In genomic region chr17:49076575-49077384, GRCh38 we compare ENCODE assay signal across 18 cellular contexts. TPM values are rescaled to one million over a fixed set of nuclear protein-coding genes. Genes with fewer than 3 reads are reported as not detected.
A peak's percentile ranks its signal among the peaks of the same experiment; 100 is the strongest.
DNase-seq lines count a peak whose midpoint lies in the region; ATAC-seq, FAIRE-seq and TF ChIP-seq lines count a peak whose summit lies in the region.
"Had no signal": no experiment of that assay in that cellular context is flagged by ENCODE, and none has a peak within 500 bp of the region (broad histone marks: within the 10 kb centered on the region; RNA-seq: fewer than 3 reads in every experiment).

No MANE protein-coding gene starts in this region.

- H3K4me2 ChIP-seq in astrocyte (ENCODE audit: low read length), result peak overlapping the region; percentile 70

- no peak overlapping the region for H3K9ac ChIP-seq in astrocyte (ENCODE audit: low read length)

- H3K9me3 Mint-ChIP-seq in astrocyte (ENCODE audit: unreplicated experiment), result peaks cover 2% of the 10 kb centered on the region
- H3K9me3 Mint-ChIP-seq in Caco-2 (ENCODE audit: unreplicated experiment), result peaks cover 10% of the 10 kb centered on the region

- intact Hi-C loops in Caco-2 (cut with micrococcal nuclease; ENCODE audit: unreplicated experiment), result no loop called here

- H3K4me3 ChIP-seq in AG04450 (ENCODE audit: low read depth, low read length) (no peak overlapping the region), astrocyte (ENCODE audit: insufficient read depth, low read depth, low read length) (no peak overlapping the region), Caco-2 (ENCODE audit: low read depth, low read length) (no peak overlapping the region)
- H3K4me3 ChIP-seq: HAP-1 had no signal

- H3K36me3 Mint-ChIP-seq in astrocyte (ENCODE audit: low read depth, unreplicated experiment) (no peaks in the 10 kb centered on the region), Caco-2 (ENCODE audit: insufficient read depth, unreplicated experiment) (no peaks in the 10 kb centered on the region)
- H3K36me3 Mint-ChIP-seq: stimulated activated naive B cell treated with anti-CD40 and anti-IgM and Interleukin-4, amounts not matched to agents 10 μg/mL and 1 μg/mL and 100 μg/mL, for 72 hours had no signal

- H3K36me3 ChIP-seq in astrocyte (ENCODE audit: insufficient read depth, low read length) (no peaks in the 10 kb centered on the region), Caco-2 (ENCODE audit: control insufficient read depth, insufficient read depth, low read length) (0 out of 2 replicates have a peak, but pooled peaks cover 1% of the 10 kb centered on the region)
- H3K36me3 ChIP-seq: HAP-1 had no signal

- peak overlapping the region; percentile 34 for H3K27ac Mint-ChIP-seq in astrocyte (ENCODE audit: unreplicated experiment)
- H3K27ac Mint-ChIP-seq in Caco-2 (ENCODE audit: unreplicated experiment), result no peak overlapping the region
- H3K27ac Mint-ChIP-seq: stimulated activated naive B cell treated with anti-CD40 and anti-IgM and Interleukin-4, amounts not matched to agents 10 μg/mL and 1 μg/mL and 100 μg/mL, for 72 hours had no signal

- peak overlapping the region; percentile 63 for H3K27ac ChIP-seq in AG04450 (ENCODE audit: low read depth, low read length)
- peak overlapping the region; percentile 73 for H3K27ac ChIP-seq in astrocyte (ENCODE audit: low read depth, low read length)
- H3K27ac ChIP-seq: epithelial cell of prostate had no signal

- CTCF ChIA-PET in AG04450 (lab: Charles Lee), result no interaction called here
- CTCF ChIA-PET in Caco-2 (lab: Charles Lee), result no interaction called here

- no peak for ATAC-seq in HG02981 (IDR thresholded peaks at IDR 0.05; ENCODE audit: unreplicated experiment)
- ATAC-seq: stimulated activated naive B cell treated with anti-CD40 and anti-IgM and Interleukin-4, amounts not matched to agents 10 μg/mL and 1 μg/mL and 100 μg/mL, for 72 hours had no signal

- BruUV-seq in Caco-2 (replicated peaks; lab: Mats Ljungman, UMichigan), result no TSS peak

- peak; percentile 84 for FAIRE-seq in astrocyte (lab: Jason Lieb, UNC)
- FAIRE-seq: GM18507 had no signal

- H3K4me1 Mint-ChIP-seq in astrocyte (ENCODE audit: low read depth, unreplicated experiment) (peaks cover 7% of the 10 kb centered on the region), Caco-2 (ENCODE audit: low read depth, unreplicated experiment) (peaks cover 9% of the 10 kb centered on the region)
- H3K4me1 Mint-ChIP-seq: stimulated activated naive B cell treated with anti-CD40 and anti-IgM and Interleukin-4, amounts not matched to agents 10 μg/mL and 1 μg/mL and 100 μg/mL, for 72 hours had no signal

- H3K4me1 ChIP-seq in astrocyte (ENCODE audit: insufficient read depth, low read length) (peaks cover 23% of the 10 kb centered on the region), Caco-2 (peaks cover 20% of the 10 kb centered on the region)

- peak overlapping the region; percentile 27 for H2AFZ ChIP-seq in astrocyte (ENCODE audit: low read depth, low read length)

- H3K27me3 ChIP-seq in AG04450 (ENCODE audit: control insufficient read depth, insufficient read depth, low read length) (no peaks in the 10 kb centered on the region), astrocyte (ENCODE audit: insufficient read depth, low read length) (no peaks in the 10 kb centered on the region), Caco-2 (replicated peaks; ENCODE audit: control insufficient read depth, insufficient read depth, low read length) (no peaks in the 10 kb centered on the region)

- DNase-seq in AG04450 (ENCODE audit: low read depth, low spot score), result peak; percentile 53
- DNase-seq in HS-5 (ENCODE audit: low read depth), result peak; percentile 56
- DNase-seq in astrocyte (ENCODE audit: low read depth), result peak; percentile 89
- DNase-seq in glomerular endothelial cell (ENCODE audit: extremely low read depth, low read depth, low spot score), result peak; percentile 42
- DNase-seq in mucosa of gallbladder (ENCODE audit: low spot score), result no peak
- no peak for DNase-seq in retina
- DNase-seq in Caco-2, result no peak
- DNase-seq: anterior cingulate cortex; C1 segment of cervical spinal cord; midbrain; NCI-H1694 treated with DMSO at 0.1 percent for 48 hours; NCI-H774; stimulated activated CD4-positive, alpha-beta T cell treated with anti-CD3 and anti-CD28 coated beads, Interleukin-4, amount 100 ng/mL, for 24 hours; stimulated activated naive B cell treated with anti-CD40 and anti-IgM and Interleukin-4, amounts not matched to agents 10 μg/mL and 1 μg/mL and 100 μg/mL, for 72 hours had no signal

- no peaks in the 10 kb centered on the region for H3K79me2 ChIP-seq in astrocyte (ENCODE audit: insufficient read depth, low read length)

- H3K4me3 Mint-ChIP-seq in astrocyte (ENCODE audit: unreplicated experiment) (no peak overlapping the region), Caco-2 (ENCODE audit: unreplicated experiment) (no peak overlapping the region)
- H3K4me3 Mint-ChIP-seq: stimulated activated naive B cell treated with anti-CD40 and anti-IgM and Interleukin-4, amounts not matched to agents 10 μg/mL and 1 μg/mL and 100 μg/mL, for 72 hours had no signal

- H3K27me3 Mint-ChIP-seq in astrocyte (ENCODE audit: low read depth, unreplicated experiment) (peaks cover 3% of the 10 kb centered on the region), Caco-2 (ENCODE audit: insufficient read depth, unreplicated experiment) (no peaks in the 10 kb centered on the region)

- no peak for TF ChIP-seq CTCF in AG04450 (IDR thresholded peaks at IDR 0.05; ENCODE audit: low read depth, low read length)
- no peak for TF ChIP-seq CTCF in astrocyte (IDR thresholded peaks at IDR 0.05; ENCODE audit: insufficient read depth, low read depth, low read length)
- TF ChIP-seq CTCF in Caco-2 (IDR thresholded peaks at IDR 0.05; ENCODE audit: insufficient read depth in 1 of 2, low read depth in 1 of 2, low read length in 1 of 2, severe bottlenecking in 1 of 2, unreplicated experiment in 1 of 2), result no peak

- H4K20me1 ChIP-seq in astrocyte (ENCODE audit: insufficient read depth, low read length), result no peaks in the 10 kb centered on the region

- H3K9me3 ChIP-seq in AG04450 (ENCODE audit: control insufficient read depth, insufficient read depth, low read length) (peaks cover 3% of the 10 kb centered on the region; the same call in 1 of the 2 replicates), astrocyte (ENCODE audit: insufficient read depth, low read depth, low read length) (no peaks in the 10 kb centered on the region), Caco-2 (peaks cover 7% of the 10 kb centered on the region; the same call in 1 of the 2 replicates)
- H3K9me3 ChIP-seq: HAP-1 had no signal

- POLR2A ChIA-PET in AG04450 (lab: Yijun Ruan, JAX), result no interaction called here
- POLR2A ChIA-PET in Caco-2 (lab: Charles Lee), result no interaction called here

RNA-seq across cellular contexts. Expression of gene B4GALNT2, which starts 55.8 kb away (rescaled TPM):
- polyA plus RNA-seq in AG04450 (2011; rRNA removed), result 0.01 TPM in 2 replicates
- polyA minus RNA-seq in AG04450 (2011; rRNA and poly(A)+ RNA removed), result 0.09 TPM in 1 of 2 replicates, not detected in the other
- 0.07 TPM in 1 of 2 replicates, not detected in the other for total RNA-seq in astrocyte
- total RNA-seq in glomerular endothelial cell, result not detected in 2 replicates
- total RNA-seq in mucosa of gallbladder, result 4.6 TPM
- 1.1 and 1.3 TPM in 2 replicates for total RNA-seq in Caco-2 (2022)

Comparison
In these comparisons a context has a peak if more than half of its experiments do, and no peak if none do; other contexts are left out.
1. DNase-seq: peak in AG04450 (single experiment), HS-5 (single experiment), astrocyte (single experiment) and glomerular endothelial cell (single experiment); none in mucosa of gallbladder (single experiment), retina (single experiment) and Caco-2 (0 of 2).